Comparison of ENCODE assay signal across 20 cellular contexts in genomic region chrX:152445926-152446325, GRCh38. TPM values are rescaled to one million over a fixed set of nuclear protein-coding genes. Genes with fewer than 3 reads are reported as not detected.
DNase-seq lines count a peak whose midpoint lies in the region; ATAC-seq, FAIRE-seq and TF ChIP-seq lines count a peak whose summit lies in the region.
"Had no signal": no experiment of that assay in that cellular context is flagged by ENCODE, and none has a peak within 500 bp of the region (broad histone marks: within the 10 kb centered on the region; RNA-seq: fewer than 3 reads in every experiment).

No MANE protein-coding gene starts in this region.

- H3K27ac ChIP-seq in A549, result no peak overlapping the region
- H3K27ac ChIP-seq: GM23248 had no signal

- no peaks in the 10 kb centered on the region for H3K4me1 Mint-ChIP-seq in activated CD4-positive, alpha-beta memory T cell treated with anti-CD3 and anti-CD28 coated beads for 36 hours (ENCODE audit: low read depth)

- 2% methylated on average over 3 of the region's 3 CpGs for WGBS in A549 (ENCODE audit: missing lambda C conversion rate)

- TF ChIP-seq CTCF in A549 (IDR thresholded peaks at IDR 0.05), result no peak

- no peaks in the 10 kb centered on the region for H3K27me3 Mint-ChIP-seq in activated CD4-positive, alpha-beta memory T cell treated with anti-CD3 and anti-CD28 coated beads for 36 hours

- no peaks in the 10 kb centered on the region for H3K4me1 ChIP-seq in A549
- H3K4me1 ChIP-seq: BE2C had no signal

- H3K27ac Mint-ChIP-seq in activated CD4-positive, alpha-beta memory T cell treated with anti-CD3 and anti-CD28 coated beads for 36 hours, result no peak overlapping the region
- H3K27ac Mint-ChIP-seq: CD4-positive, alpha-beta T cell had no signal

- H3K36me3 Mint-ChIP-seq in activated CD4-positive, alpha-beta memory T cell treated with anti-CD3 and anti-CD28 coated beads for 36 hours, result no peaks in the 10 kb centered on the region

- no peaks in the 10 kb centered on the region for H3K9me3 Mint-ChIP-seq in activated CD4-positive, alpha-beta memory T cell treated with anti-CD3 and anti-CD28 coated beads for 36 hours
- H3K9me3 Mint-ChIP-seq: CD4-positive, alpha-beta T cell had no signal

- no peak for DNase-seq in A549 (ENCODE audit: low read depth in 1 of 2, low spot score in 1 of 2)
- DNase-seq in HT1080 (ENCODE audit: low read depth), result peak; percentile 86
- DNase-seq in iris pigment epithelial cell (ENCODE audit: low read depth), result peak; percentile 3
- no peak for DNase-seq in NCI-H1417 treated with DMSO at 0.1 percent for 48 hours (lab: John Stamatoyannopoulos, UW)
- no peak for DNase-seq in NOMO-1 (lab: John Stamatoyannopoulos, UW; ENCODE audit: unreplicated experiment in 2 of 2)
- DNase-seq in HEK293T (ENCODE audit: extremely low spot score), result no peak
- DNase-seq in activated CD4-positive, alpha-beta memory T cell treated with anti-CD3 and anti-CD28 coated beads for 36 hours, result no peak
- DNase-seq: 8988T; BE2C; CD4-positive, alpha-beta T cell; DMS153; GM23248; KBM-7; NCI-H1436; NCI-H1930; NCI-H345; NCI-H526 had no signal

- H3K4me3 ChIP-seq in A549, result no peak overlapping the region
- H3K4me3 ChIP-seq: GM23248 had no signal

- TF ChIP-seq POLR2A in A549 (IDR thresholded peaks at IDR 0.05; ENCODE audit: low read length), result no peak

- H3K4me2 ChIP-seq in A549, result no peak overlapping the region

- CTCF ChIA-PET in A549 (lab: Yijun Ruan, JAX), result no interaction called here
- CTCF ChIA-PET in HEK293T (lab: Yijun Ruan, JAX), result no interaction called here
- CTCF ChIA-PET in activated CD4-positive, alpha-beta memory T cell treated with anti-CD3 and anti-CD28 coated beads for 36 hours (lab: Charles Lee), result no interaction called here

- TF ChIP-seq EP300 in A549 (IDR thresholded peaks at IDR 0.05), result no peak

- H3K4me3 Mint-ChIP-seq in activated CD4-positive, alpha-beta memory T cell treated with anti-CD3 and anti-CD28 coated beads for 36 hours, result no peak overlapping the region
- H3K4me3 Mint-ChIP-seq: CD4-positive, alpha-beta T cell had no signal

- POLR2A ChIA-PET in A549 (lab: Yijun Ruan, JAX), result no interaction called here
- POLR2A ChIA-PET in HEK293T (lab: Yijun Ruan, JAX), result no interaction called here
- POLR2A ChIA-PET in activated CD4-positive, alpha-beta memory T cell treated with anti-CD3 and anti-CD28 coated beads for 36 hours (lab: Charles Lee), result no interaction called here

- no peak for ATAC-seq in A549
- peak; percentile 58; the same call in 2 of the 3 replicates for ATAC-seq in SK-N-SH treated with all-trans-retinoic acid at 6 μM for 48 hours
- ATAC-seq: HepG2, Right ventricle myocardium inferior had no signal

- intact Hi-C loops in activated CD4-positive, alpha-beta memory T cell treated with anti-CD3 and anti-CD28 coated beads for 36 hours (cut with micrococcal nuclease), result no loop called here

- no peaks in the 10 kb centered on the region for H3K9me3 ChIP-seq in A549
- H3K9me3 ChIP-seq: BE2C had no signal

- no peak for FAIRE-seq in A549 (lab: Jason Lieb, UNC)
- FAIRE-seq: HepG2 had no signal

- no peak for TF ChIP-seq RAD21 in A549 (conservative IDR thresholded peaks at IDR 0.05 in 1 of 2, IDR thresholded peaks at IDR 0.05 in 1 of 2)

TF ChIP-seq in A549, 52 proteins besides CTCF, POLR2A, EP300 and RAD21:
- TF ChIP-seq HDAC2 (IDR thresholded peaks at IDR 0.05) (no peak), RARB (CRISPR knock-in tag; IDR thresholded peaks at IDR 0.05) (no peak), MAFK (IDR thresholded peaks at IDR 0.05; ENCODE audit: partially characterized antibody) (peak; percentile 13), ELK1 (IDR thresholded peaks at IDR 0.05; ENCODE audit: low read depth, low read length) (no peak), PBX3 (IDR thresholded peaks at IDR 0.05) (no peak)

TF ChIP-seq in SK-N-SH treated with all-trans-retinoic acid at 6 μM for 48 hours, 23 proteins besides CTCF, POLR2A, EP300 and RAD21:
- TF ChIP-seq TSHZ2 (CRISPR knock-in tag; IDR thresholded peaks at IDR 0.05) (no peak), TCF4 (CRISPR knock-in tag; IDR thresholded peaks at IDR 0.05; ENCODE audit: borderline replicate concordance) (no peak), OSR1 (CRISPR knock-in tag; IDR thresholded peaks at IDR 0.05) (no peak)
TF ChIP-seq in SK-N-SH treated with all-trans-retinoic acid at 6 μM for 48 hours: peak in this region for 0.

TF ChIP-seq in HEK293T, 16 proteins besides CTCF, POLR2A, EP300 and RAD21:
- TF ChIP-seq CTBP1 (IDR thresholded peaks at IDR 0.05; ENCODE audit: borderline replicate concordance), result no peak
- TF ChIP-seq HDGF (IDR thresholded peaks at IDR 0.05; ENCODE audit: borderline replicate concordance), result no peak
- TF ChIP-seq SP1 (IDR thresholded peaks at IDR 0.05), result no peak
- TF ChIP-seq SUZ12 (IDR thresholded peaks at IDR 0.05), result no peak
- TF ChIP-seq ARNT (IDR thresholded peaks at IDR 0.05), result no peak
- TF ChIP-seq L3MBTL2 (conservative IDR thresholded peaks at IDR 0.05), result no peak
- TF ChIP-seq PKNOX1 (IDR thresholded peaks at IDR 0.05), result no peak
- no peak for TF ChIP-seq FOXK2 (IDR thresholded peaks at IDR 0.05)
- TF ChIP-seq FOXA1 (IDR thresholded peaks at IDR 0.05), result no peak
- no peak for TF ChIP-seq BHLHE40 (IDR thresholded peaks at IDR 0.05; ENCODE audit: borderline replicate concordance)
- TF ChIP-seq FOXM1 (IDR thresholded peaks at IDR 0.05; ENCODE audit: borderline replicate concordance), result no peak
- no peak for TF ChIP-seq LEF1 (IDR thresholded peaks at IDR 0.05; ENCODE audit: borderline replicate concordance)
- no peak for TF ChIP-seq ELF4 (IDR thresholded peaks at IDR 0.05)
- no peak for TF ChIP-seq NFRKB (IDR thresholded peaks at IDR 0.05)

RNA-seq across cellular contexts. Expression of gene GABRA3, which starts 5.2 kb away (rescaled TPM):
- polyA plus RNA-seq in A549 (2011; rRNA removed) (1.4 and 1.7 TPM in 2 replicates), A549 (2017; fragmentation: RNase III; extraction: RNeasy Plus Mini Kit Qiagen cat#74134 plus additional on column Dnase treatment) (0.30 to 0.39 TPM (median 0.36 TPM) in 3 replicates)
- 0.16 and 0.35 TPM in 2 replicates for polyA plus RNA-seq in A549 (2012; cell fraction: cytosol; rRNA removed)
- 0.10 TPM in 2 replicates for polyA plus RNA-seq in A549 (2012; cell fraction: nucleus; rRNA removed)
- 1.3 and 2.7 TPM in 2 replicates for polyA minus RNA-seq in A549 (2011; rRNA and poly(A)+ RNA removed)
- 2.0 and 3.0 TPM in 2 replicates for total RNA-seq in HT1080 (2014; rRNA removed; shearing (Covaris generic))
- polyA plus RNA-seq in HT1080 (2015; cell fraction: cytosol; rRNA removed), result 6.3 and 6.7 TPM in 2 replicates
- 5.3 and 5.5 TPM in 2 replicates for polyA plus RNA-seq in HT1080 (2015; cell fraction: nucleus; rRNA removed)
- total RNA-seq in activated CD4-positive, alpha-beta memory T cell treated with anti-CD3 and anti-CD28 coated beads for 36 hours, result not detected
- total RNA-seq: CD4-positive, alpha-beta T cell; GM23248; Right ventricle myocardium inferior had no signal
- polyA plus RNA-seq: GM23248 had no signal

Comparison
In these comparisons a context has a peak if more than half of its experiments do, and no peak if none do; other contexts are left out.
1. DNase-seq: peak in HT1080 (single experiment) and iris pigment epithelial cell (single experiment); none in A549 (0 of 2), NCI-H1417 treated with DMSO at 0.1 percent for 48 hours (single experiment), NOMO-1 (0 of 2), HEK293T (single experiment) and activated CD4-positive, alpha-beta memory T cell treated with anti-CD3 and anti-CD28 coated beads for 36 hours (single experiment).